In the genomic region with DNA sequence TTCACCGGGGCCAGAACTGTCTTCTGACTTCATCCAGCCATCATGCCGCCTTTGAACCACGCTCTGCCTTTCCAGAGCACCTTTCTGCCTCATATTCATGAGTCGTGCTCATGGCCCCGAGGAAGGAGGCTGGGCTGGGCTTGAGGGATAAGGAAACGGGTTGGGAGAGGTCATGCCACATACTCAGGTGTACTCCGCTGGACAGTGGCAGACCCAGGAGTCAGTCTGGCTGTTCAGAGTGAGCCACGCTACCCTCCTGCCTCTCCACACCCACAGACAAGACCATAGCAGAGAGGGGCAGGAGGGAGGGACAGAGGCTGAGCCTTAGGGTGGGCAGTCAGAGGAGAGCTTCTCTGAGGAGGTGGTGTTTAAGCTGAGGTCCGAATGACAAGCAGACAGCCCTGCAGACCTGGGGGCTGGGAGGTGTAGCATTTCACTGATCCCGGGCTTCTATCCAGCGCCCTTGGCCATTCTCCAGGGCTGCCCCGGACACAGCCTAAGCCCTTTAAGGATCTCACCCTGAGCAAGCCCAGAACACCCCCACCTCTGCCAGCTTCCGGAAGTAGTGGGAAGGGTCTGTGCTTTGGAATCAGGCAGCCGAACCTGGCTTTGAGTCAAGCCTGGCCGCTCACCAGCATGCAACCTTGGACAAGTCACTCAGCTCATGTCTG, we compare ENCODE assay signal across 14 cellular contexts.
DNase-seq lines count a peak whose midpoint lies in the region; ATAC-seq, FAIRE-seq and TF ChIP-seq lines count a peak whose summit lies in the region.
"Had no signal": no experiment of that assay in that cellular context is flagged by ENCODE, and none has a peak within 500 bp of the region (broad histone marks: within the 10 kb centered on the region; RNA-seq: fewer than 3 reads in every experiment).

No MANE protein-coding gene starts in this region.

- FAIRE-seq in pancreas (lab: Jason Lieb, UNC) (no peak), frontal cortex (lab: Jason Lieb, UNC) (no peak)

- H3K36me3 Mint-ChIP-seq in T-helper 17 cell (ENCODE audit: low read depth): peaks cover 2% of the 10 kb centered on the region
- H3K36me3 Mint-ChIP-seq: stimulated activated memory B cell treated with anti-CD40 and anti-IgM and Interleukin-4, amounts not matched to agents 10 μg/mL and 1 μg/mL and 100 μg/mL, for 72 hours had no signal

- H3K36me3 ChIP-seq in GM23248 (ENCODE audit: low read depth): no peaks in the 10 kb centered on the region
- H3K36me3 ChIP-seq in PC-3 (ENCODE audit: low read depth, low read length): no peaks in the 10 kb centered on the region
- no peaks in the 10 kb centered on the region for H3K36me3 ChIP-seq in pancreas
- H3K36me3 ChIP-seq: lower lobe of right lung had no signal

- H3K79me2 ChIP-seq in GM23248 (ENCODE audit: insufficient read depth) (no peaks in the 10 kb centered on the region), PC-3 (ENCODE audit: low read length) (no peaks in the 10 kb centered on the region)

- 63% methylated on average over 15 of the region's 15 CpGs for WGBS in GM23248 (ENCODE audit: low coverage in 1 of 2, low lambda C conversion rate in 2 of 2, missing lambda C conversion rate in 2 of 2), 2 experiments
- 42 to 43% methylated on average over 13 to 15 of the region's 15 CpGs for WGBS in pancreas, 2 donors

- intact Hi-C loops in PC-3 (cut with micrococcal nuclease): no loop called here
- intact Hi-C loops in pancreas (cut with DNase I): no loop called here

- H3K4me1 ChIP-seq in GM23248 (ENCODE audit: insufficient read depth) (no peaks in the 10 kb centered on the region), PC-3 (ENCODE audit: insufficient read depth, low read length) (peaks cover 16% of the 10 kb centered on the region), pancreas (no peaks in the 10 kb centered on the region)
- H3K4me1 ChIP-seq: lower lobe of right lung had no signal

- CTCF ChIA-PET in PC-3 (lab: Charles Lee): no interaction called here

- no peaks in the 10 kb centered on the region for H3F3A ChIP-seq in GM23248 (ENCODE audit: insufficient read depth)
- no peaks in the 10 kb centered on the region for H3F3A ChIP-seq in PC-3 (ENCODE audit: low read length, unreplicated experiment)

- no peak overlapping the region for H3K27ac Mint-ChIP-seq in T-helper 17 cell
- H3K27ac Mint-ChIP-seq: activated naive CD4-positive, alpha-beta T cell treated with anti-CD3 and anti-CD28 coated beads for 36 hours; dendritic cell treated with granulocyte-macrophage colony-stimulating factor and Interleukin-4, amounts not matched to agents 40 ng/mL and 50 ng/mL, for 4 days; stimulated activated memory B cell treated with anti-CD40 and anti-IgM and Interleukin-4, amounts not matched to agents 10 μg/mL and 1 μg/mL and 100 μg/mL, for 72 hours had no signal

- no peak overlapping the region for H3K4me3 Mint-ChIP-seq in T-helper 17 cell
- H3K4me3 Mint-ChIP-seq: activated naive CD4-positive, alpha-beta T cell treated with anti-CD3 and anti-CD28 coated beads for 36 hours; dendritic cell treated with granulocyte-macrophage colony-stimulating factor and Interleukin-4, amounts not matched to agents 40 ng/mL and 50 ng/mL, for 4 days; stimulated activated memory B cell treated with anti-CD40 and anti-IgM and Interleukin-4, amounts not matched to agents 10 μg/mL and 1 μg/mL and 100 μg/mL, for 72 hours had no signal

- H3K4me1 Mint-ChIP-seq in T-helper 17 cell: peaks cover 3% of the 10 kb centered on the region

- peak; percentile 86 for ATAC-seq in PC-3
- peak; percentile 56 to 73 (median 68) for ATAC-seq in pancreas
- no peak for ATAC-seq in T-helper 17 cell
- ATAC-seq: stimulated activated memory B cell treated with anti-CD40 and anti-IgM and Interleukin-4, amounts not matched to agents 10 μg/mL and 1 μg/mL and 100 μg/mL, for 72 hours had no signal

- DNase-seq in GM23248: peak; percentile 8
- peak; percentile 53 for DNase-seq in PC-3
- peak; percentile 82 for DNase-seq in glomerular visceral epithelial cell (ENCODE audit: extremely low spot score)
- peak in 3 of 6 donors; percentile 18 to 51 (median 49) for DNase-seq in pancreas
- DNase-seq in T-helper 1 cell: no peak
- no peak for DNase-seq in frontal cortex (ENCODE audit: low spot score in 2 of 2)
- no peak for DNase-seq in T-helper 17 cell
- no peak for DNase-seq in HUDEP-2 (lab: John Stamatoyannopoulos, UW; ENCODE audit: unreplicated experiment in 76 of 76)
- DNase-seq: activated naive CD4-positive, alpha-beta T cell treated with anti-CD3 and anti-CD28 coated beads for 36 hours; C1 segment of cervical spinal cord; lower lobe of right lung; NCI-H1417 treated with DMSO at 0.1 percent for 48 hours had no signal

- no peaks in the 10 kb centered on the region for H3K9me3 ChIP-seq in GM23248 (ENCODE audit: low read depth)
- H3K9me3 ChIP-seq in PC-3 (ENCODE audit: low read length): no peaks in the 10 kb centered on the region
- no peaks in the 10 kb centered on the region for H3K9me3 ChIP-seq in pancreas
- no peaks in the 10 kb centered on the region for H3K9me3 ChIP-seq in T-helper 17 cell (ENCODE audit: control insufficient read depth, low read length, poor library complexity, severe bottlenecking)
- H3K9me3 ChIP-seq: lower lobe of right lung had no signal

- TF ChIP-seq CTCF in PC-3 (conservative IDR thresholded peaks at IDR 0.05; ENCODE audit: low read depth, low read length) (no peak), pancreas (IDR thresholded peaks at IDR 0.05) (no peak)

- H3K9ac ChIP-seq in GM23248 (no peak overlapping the region), PC-3 (ENCODE audit: low read length) (no peak overlapping the region)

- H3K9me2 ChIP-seq in GM23248 (ENCODE audit: insufficient read depth): no peaks in the 10 kb centered on the region
- H3K9me2 ChIP-seq in PC-3 (replicated peaks; ENCODE audit: low read length): no peaks in the 10 kb centered on the region

- H2AFZ ChIP-seq in GM23248: no peak overlapping the region
- no peak overlapping the region for H2AFZ ChIP-seq in PC-3 (ENCODE audit: low read length)

- H4K20me1 ChIP-seq in GM23248 (ENCODE audit: insufficient read depth) (no peaks in the 10 kb centered on the region), PC-3 (ENCODE audit: low read length) (no peaks in the 10 kb centered on the region)

- in situ Hi-C loops in GM23248 (cut with MboI): no loop called here

- H3K27me3 Mint-ChIP-seq in T-helper 17 cell: peaks cover 29% of the 10 kb centered on the region

- POLR2A ChIA-PET in PC-3 (lab: Charles Lee; ENCODE audit: unreplicated experiment): no interaction called here

- H3K27ac ChIP-seq in GM23248: no peak overlapping the region
- no peak overlapping the region for H3K27ac ChIP-seq in PC-3 (ENCODE audit: low read length)
- H3K27ac ChIP-seq in pancreas: peak overlapping the region in 2 of 4 donors; percentile 1 to 4
- H3K27ac ChIP-seq: lower lobe of right lung had no signal

- H3K27me3 ChIP-seq in GM23248 (replicated peaks; ENCODE audit: insufficient read depth) (no peaks in the 10 kb centered on the region), PC-3 (ENCODE audit: low read length) (no peaks in the 10 kb centered on the region), pancreas (no peaks in the 10 kb centered on the region)

- BruUV-seq in PC-3 (replicated peaks; lab: Mats Ljungman, UMichigan): no TSS peak

- no peak overlapping the region for H3K4me2 ChIP-seq in GM23248 (ENCODE audit: unreplicated experiment)
- H3K4me2 ChIP-seq in PC-3 (ENCODE audit: low read length): peak overlapping the region; percentile 67

- H3K4me3 ChIP-seq in GM23248: no peak overlapping the region
- no peak overlapping the region for H3K4me3 ChIP-seq in PC-3 (ENCODE audit: low read length)
- H3K4me3 ChIP-seq in pancreas: no peak overlapping the region
- H3K4me3 ChIP-seq: lower lobe of right lung had no signal

Comparison
In these comparisons a context has a peak if more than half of its experiments do, and no peak if none do; other contexts are left out.
1. DNase-seq: peak in GM23248 (single experiment), PC-3 (single experiment) and glomerular visceral epithelial cell (single experiment); none in T-helper 1 cell (0 of 5), frontal cortex (0 of 2), T-helper 17 cell (0 of 3) and HUDEP-2 (0 of 76).